Comparison of ENCODE assay signal across 12 cellular contexts in the genomic region with DNA sequence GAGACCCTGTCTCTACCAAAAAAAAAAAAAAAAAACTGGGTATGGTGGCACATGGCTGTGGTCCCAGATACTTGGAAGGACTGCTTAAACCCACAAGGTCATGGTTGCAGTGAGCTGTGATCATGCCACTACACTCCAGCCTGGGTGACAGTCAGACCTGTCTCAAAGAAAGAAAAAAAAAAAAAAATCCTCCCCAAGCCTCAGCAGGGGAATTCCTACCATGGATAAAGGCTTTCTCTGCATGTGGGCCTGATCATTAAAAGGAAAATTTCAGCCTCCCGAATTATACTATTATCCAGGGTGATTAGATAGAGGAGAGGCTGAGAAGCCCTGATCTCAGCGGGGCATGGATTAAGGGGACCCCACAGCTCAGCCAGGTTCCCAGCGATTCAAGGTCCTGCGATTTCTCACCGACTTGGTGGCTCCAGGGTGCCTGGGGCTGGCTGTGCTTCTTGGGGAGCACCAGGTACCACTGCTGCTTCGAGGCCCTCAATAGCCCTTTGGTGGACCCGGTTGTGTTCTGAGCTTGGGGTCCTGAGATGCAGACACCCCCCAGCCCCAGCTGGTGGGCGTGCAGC. TPM values are rescaled to one million over a fixed set of nuclear protein-coding genes. Genes with fewer than 3 reads are reported as not detected.
DNase-seq lines count a peak whose midpoint lies in the region; ATAC-seq and TF ChIP-seq lines count a peak whose summit lies in the region.
"Had no signal": no experiment of that assay in that cellular context is flagged by ENCODE, and none has a peak within 500 bp of the region (broad histone marks: within the 10 kb centered on the region; RNA-seq: fewer than 3 reads in every experiment).

No MANE protein-coding gene starts in this region.

- H3K4me3 Mint-ChIP-seq in mesothelial cell of epicardium = no peak overlapping the region

- H4K8ac ChIP-seq in neuronal stem cell (ENCODE audit: low read depth, low read length) = no peak overlapping the region

- no peak overlapping the region for H2BK15ac ChIP-seq in neuronal stem cell (ENCODE audit: low read length)

- peaks cover 77 to 88% (median 83%) of the 10 kb centered on the region in 10 experiments for H3K4me1 ChIP-seq in BLaER1 treated with 17β-estradiol and CSF1 and Interleukin-3, amounts not matched to agents 10 nM and 100 nM
- peaks cover 47% of the 10 kb centered on the region for H3K4me1 ChIP-seq in KMS-11 (ENCODE audit: low read depth, poor library complexity, severe bottlenecking)
- H3K4me1 ChIP-seq in neuronal stem cell (ENCODE audit: control insufficient read depth in 2 of 2, insufficient read depth in 1 of 2, low read depth in 1 of 2, low read length in 2 of 2) = peaks cover 30 to 43% of the 10 kb centered on the region in 2 donors

- peaks cover 4% of the 10 kb centered on the region for H3K79me1 ChIP-seq in neuronal stem cell (ENCODE audit: low read depth, low read length)

- H3K36me3 Mint-ChIP-seq in mesothelial cell of epicardium = no peaks in the 10 kb centered on the region

- H3K4ac ChIP-seq in neuronal stem cell (ENCODE audit: low read length) = no peak overlapping the region

- no peak overlapping the region for H2BK120ac ChIP-seq in neuronal stem cell (ENCODE audit: low read depth, low read length)

- H3K27ac ChIP-seq in BLaER1 treated with 17β-estradiol and CSF1 and Interleukin-3, amounts not matched to agents 10 nM and 100 nM = peak overlapping the region; percentile 15 to 99 (median 97); a peak in 21 of 22 replicates
- H3K27ac ChIP-seq in KMS-11 (peak overlapping the region; percentile 40; the same call in 1 of the 2 replicates), cingulate gyrus (ENCODE audit: low read depth, low read length) (peak overlapping the region; percentile 79), neuronal stem cell (replicated peaks; ENCODE audit: low read length) (no peak overlapping the region)

- no peak overlapping the region for H2BK5ac ChIP-seq in neuronal stem cell (ENCODE audit: low read length)

- H3K9me3 ChIP-seq in BLaER1 treated with 17β-estradiol and CSF1 and Interleukin-3, amounts not matched to agents 10 nM and 100 nM (replicated peaks in 1 of 11) = no peaks in the 10 kb centered on the region
- H3K9me3 ChIP-seq in neuronal stem cell (replicated peaks in 1 of 2; ENCODE audit: control insufficient read depth in 2 of 2, insufficient read depth in 1 of 2, low read depth in 1 of 2, low read length in 2 of 2) = no peaks in the 10 kb centered on the region

- H3K27ac Mint-ChIP-seq in mesothelial cell of epicardium = no peak overlapping the region

- peaks cover 92 to 100% (median 95%) of the 10 kb centered on the region in 11 experiments for H4K20me1 ChIP-seq in BLaER1 treated with 17β-estradiol and CSF1 and Interleukin-3, amounts not matched to agents 10 nM and 100 nM
- H4K20me1 ChIP-seq in KMS-11 (ENCODE audit: insufficient read depth) = no peaks in the 10 kb centered on the region

- H3K18ac ChIP-seq in neuronal stem cell (ENCODE audit: low read length) = peak overlapping the region; percentile 39

- H3K27me3 ChIP-seq in BLaER1 treated with 17β-estradiol and CSF1 and Interleukin-3, amounts not matched to agents 10 nM and 100 nM = no peaks in the 10 kb centered on the region
- no peaks in the 10 kb centered on the region for H3K27me3 ChIP-seq in KMS-11 (ENCODE audit: insufficient read depth, low read depth)
- no peaks in the 10 kb centered on the region for H3K27me3 ChIP-seq in neuronal stem cell (ENCODE audit: control insufficient read depth in 3 of 3, insufficient read depth in 3 of 3, low read depth in 1 of 3, low read length in 3 of 3)

- no peak overlapping the region for H2AFZ ChIP-seq in KMS-11 (ENCODE audit: low read depth)
- H2AFZ ChIP-seq in neuronal stem cell (ENCODE audit: low read length) = no peak overlapping the region

- ATAC-seq in HG03520 (IDR thresholded peaks at IDR 0.05; ENCODE audit: unreplicated experiment) = no peak
- no peak for ATAC-seq in GM21528 (IDR thresholded peaks at IDR 0.05; ENCODE audit: low FRiP score, unreplicated experiment)
- ATAC-seq: HCT116 had no signal

- H4K91ac ChIP-seq in neuronal stem cell (ENCODE audit: low read depth, low read length, poor library complexity) = no peak overlapping the region

- H3K4me1 Mint-ChIP-seq in mesothelial cell of epicardium = peaks cover 6% of the 10 kb centered on the region

- peak overlapping the region; percentile 92 to 99 (median 98); a peak in 21 of 22 replicates for H3K9ac ChIP-seq in BLaER1 treated with 17β-estradiol and CSF1 and Interleukin-3, amounts not matched to agents 10 nM and 100 nM
- H3K9ac ChIP-seq in KMS-11 = no peak overlapping the region
- H3K9ac ChIP-seq in neuronal stem cell (ENCODE audit: low read depth, low read length, poor library complexity) = no peak overlapping the region

- TF ChIP-seq CTCF in KMS-11 (conservative IDR thresholded peaks at IDR 0.05; ENCODE audit: low read depth, low read length) (no peak), mesothelial cell of epicardium (IDR thresholded peaks at IDR 0.05; ENCODE audit: unreplicated experiment) (no peak)

- H3K27me3 Mint-ChIP-seq in mesothelial cell of epicardium (ENCODE audit: low read depth) = peaks cover 10% of the 10 kb centered on the region

- peaks cover 4 to 80% (median 44%) of the 10 kb centered on the region in 11 experiments; a peak in 20 of 22 replicates for H3K36me3 ChIP-seq in BLaER1 treated with 17β-estradiol and CSF1 and Interleukin-3, amounts not matched to agents 10 nM and 100 nM
- H3K36me3 ChIP-seq in KMS-11 (ENCODE audit: insufficient read depth) (no peaks in the 10 kb centered on the region), neuronal stem cell (replicated peaks in 1 of 2; ENCODE audit: control insufficient read depth in 2 of 2, insufficient read depth in 2 of 2, low read length in 2 of 2) (no peaks in the 10 kb centered on the region)

- peak overlapping the region; percentile 98 to 100 (median 100) for H3K4me2 ChIP-seq in BLaER1 treated with 17β-estradiol and CSF1 and Interleukin-3, amounts not matched to agents 10 nM and 100 nM
- H3K4me2 ChIP-seq in KMS-11 = peak overlapping the region; percentile 36; the same call in 1 of the 2 replicates
- no peak overlapping the region for H3K4me2 ChIP-seq in neuronal stem cell (ENCODE audit: insufficient read depth, low read length, poor library complexity, severe bottlenecking)

- WGBS in neuronal stem cell (ENCODE audit: extremely low coverage in 2 of 2, insufficient read length in 2 of 2, insufficient replicate concordance in 1 of 2), 2 donors = no CpG with 5 or more reads among the region's 8 CpGs

- H3K79me2 ChIP-seq in KMS-11 (ENCODE audit: insufficient read depth, low read depth) = peaks cover 57% of the 10 kb centered on the region

- H3K14ac ChIP-seq in neuronal stem cell (ENCODE audit: low read length) = no peak overlapping the region

- peak overlapping the region; percentile 6 for H2AK5ac ChIP-seq in neuronal stem cell (ENCODE audit: low read depth, low read length)

- H3K23ac ChIP-seq in neuronal stem cell (ENCODE audit: low read depth, low read length, poor library complexity) = no peak overlapping the region

- no peak for DNase-seq in neuronal stem cell (ENCODE audit: low spot score)
- DNase-seq in NCI-H226 = no peak
- no peak for DNase-seq in mesothelial cell of epicardium (ENCODE audit: low spot score in 2 of 2, unreplicated experiment in 2 of 2)
- DNase-seq: aorta, DMS 273 treated with DMSO at 0.1 percent for 48 hours, NCI-H524 treated with DMSO at 0.1 percent for 48 hours had no signal

- H3K4me3 ChIP-seq in BLaER1 treated with 17β-estradiol and CSF1 and Interleukin-3, amounts not matched to agents 10 nM and 100 nM = peak overlapping the region in 8 of 10 experiments; percentile 31 to 100 (median 98); a peak in 14 of 20 replicates
- H3K4me3 ChIP-seq in KMS-11 (IDR thresholded peaks at IDR 0.05; ENCODE audit: insufficient read depth, low read depth, low read length) = no peak overlapping the region
- no peak overlapping the region for H3K4me3 ChIP-seq in neuronal stem cell (ENCODE audit: low read length in 2 of 2)

- peak overlapping the region; percentile 16 for H2BK12ac ChIP-seq in neuronal stem cell (ENCODE audit: low read length)

- H3K9me3 Mint-ChIP-seq in mesothelial cell of epicardium = no peaks in the 10 kb centered on the region

RNA-seq across cellular contexts. Expression of a gene that starts 5.6 kb away (rescaled TPM):
- polyA plus RNA-seq in neuronal stem cell (2013, experiment 1 of 2) = 6.5 TPM
- polyA plus RNA-seq in neuronal stem cell (2013, experiment 2 of 2) = 6.3 TPM
- 1.6 to 2.1 TPM (median 1.7 TPM) in 3 replicates for total RNA-seq in mesothelial cell of epicardium

RNA-seq across cellular contexts. Expression of a gene that starts 42.4 kb away (rescaled TPM):
- 10.7 TPM for polyA plus RNA-seq in neuronal stem cell (2013, experiment 1 of 2)
- 11.2 TPM for polyA plus RNA-seq in neuronal stem cell (2013, experiment 2 of 2)
- total RNA-seq in mesothelial cell of epicardium = 13.8 to 18.2 TPM (median 16.1 TPM) in 3 replicates

Comparison
In these comparisons a context has a peak if more than half of its experiments do, and no peak if none do; other contexts are left out.
1. H3K4me3 ChIP-seq: peak in BLaER1 treated with 17β-estradiol and CSF1 and Interleukin-3, amounts not matched to agents 10 nM and 100 nM (8 of 10); none in KMS-11 (single experiment) and neuronal stem cell (0 of 2).
2. H3K9ac ChIP-seq: peak in BLaER1 treated with 17β-estradiol and CSF1 and Interleukin-3, amounts not matched to agents 10 nM and 100 nM (11 of 11); none in KMS-11 (single experiment) and neuronal stem cell (single experiment).